ENCODE assay signal across 7 cellular contexts in genomic region chr18:55415258-55415871, GRCh38.
DNase-seq lines count a peak whose midpoint lies in the region; ATAC-seq and TF ChIP-seq lines count a peak whose summit lies in the region.

No MANE protein-coding gene starts in this region.

- H3K36me3 Mint-ChIP-seq in T-helper 17 cell (ENCODE audit: low read depth) = no peaks in the 10 kb centered on the region

- H3K27me3 Mint-ChIP-seq in T-helper 17 cell = peaks cover 6% of the 10 kb centered on the region

- H3K27ac Mint-ChIP-seq in T-helper 17 cell = no peak overlapping the region

- DNase-seq in NCI-H128 (lab: John Stamatoyannopoulos, UW; ENCODE audit: unreplicated experiment) (peak; percentile 20), T-helper 17 cell (peak; percentile 21 to 53 (median 26)), amygdala (lab: John Stamatoyannopoulos, UW) (peak in 51 of 56 donors; percentile 12 to 93 (median 62)), right cardiac atrium (peak; percentile 90 to 97 (median 94))

- no peaks in the 10 kb centered on the region for H3K36me3 ChIP-seq in skeletal muscle satellite cell (ENCODE audit: insufficient read depth, low read length)

- H3K4me3 ChIP-seq in GM12875 (ENCODE audit: low read depth, low read length) = no peak overlapping the region
- no peak overlapping the region for H3K4me3 ChIP-seq in right cardiac atrium (ENCODE audit: low read length)
- no peak overlapping the region for H3K4me3 ChIP-seq in skeletal muscle satellite cell (ENCODE audit: low read length)

- H3K4me1 ChIP-seq in right cardiac atrium (ENCODE audit: control insufficient read depth, insufficient read depth, low read length) = peaks cover 3% of the 10 kb centered on the region
- H3K4me1 ChIP-seq in skeletal muscle satellite cell (ENCODE audit: control insufficient read depth, insufficient read depth, low read length) = peaks cover 12% of the 10 kb centered on the region

- H3K4me3 Mint-ChIP-seq in T-helper 17 cell = no peak overlapping the region

- no peak overlapping the region for H3K27ac ChIP-seq in right cardiac atrium (ENCODE audit: low read length)

- intact Hi-C loops in right cardiac atrium (cut with DNase I) = loop anchor here (5.0 to 10.0 kb wide), 8 partner anchors 99 to 1162 kb away; partner anchors contain the start of gene TCF4 (in 4 of the 4)

- peak overlapping the region; percentile 21 for H3K4me2 ChIP-seq in skeletal muscle satellite cell (ENCODE audit: low read length)

- H3K27me3 ChIP-seq in right cardiac atrium (ENCODE audit: control insufficient read depth, insufficient read depth) = no peaks in the 10 kb centered on the region
- H3K27me3 ChIP-seq in skeletal muscle satellite cell (ENCODE audit: control insufficient read depth, insufficient read depth, low read length) = no peaks in the 10 kb centered on the region

- H3K4me1 Mint-ChIP-seq in T-helper 17 cell = peaks cover 2% of the 10 kb centered on the region

- TF ChIP-seq CTCF in GM12875 (IDR thresholded peaks at IDR 0.05; ENCODE audit: borderline replicate concordance, insufficient read depth, low read depth, low read length) = peak; percentile 74

- 17% methylated on average over 6 of the region's 6 CpGs for WGBS in right cardiac atrium

- no peaks in the 10 kb centered on the region for H3K9me3 ChIP-seq in T-helper 17 cell (ENCODE audit: control insufficient read depth, low read length, poor library complexity, severe bottlenecking)
- no peaks in the 10 kb centered on the region for H3K9me3 ChIP-seq in right cardiac atrium (ENCODE audit: control insufficient read depth, low read length)
- H3K9me3 ChIP-seq in skeletal muscle satellite cell (replicated peaks; ENCODE audit: low read length) = no peaks in the 10 kb centered on the region

- ATAC-seq in HG02678 (IDR thresholded peaks at IDR 0.05; ENCODE audit: unreplicated experiment) = peak; percentile 92
- ATAC-seq in T-helper 17 cell = peak; percentile 70
- peak; percentile 91 to 92 for ATAC-seq in right cardiac atrium

- H3K9ac ChIP-seq in skeletal muscle satellite cell (ENCODE audit: low read depth, low read length) = no peak overlapping the region

Comparison
In these comparisons a context has a peak if more than half of its experiments do, and no peak if none do; other contexts are left out.
1. DNase-seq: peak in every context shown above with its lines; median percentile 94 in right cardiac atrium; 62 in amygdala; 26 in T-helper 17 cell; 20 in NCI-H128.